In genomic region chr11:65500262-65501004, GRCh38 we compare ENCODE assay signal across 1 cellular context.
A peak's percentile ranks its signal among the peaks of the same experiment; 100 is the strongest.
TF ChIP-seq lines count a peak whose summit lies in the region.

No MANE protein-coding gene starts in this region.

TF ChIP-seq in K562, 482 proteins besides CTCF, POLR2A, EP300 and RAD21 (continued from another document):
- TF ChIP-seq ETS1 (conservative IDR thresholded peaks at IDR 0.05; ENCODE audit: control insufficient read depth, low read depth, low read length) (peak; percentile 77), PTBP1 (IDR thresholded peaks at IDR 0.05; ENCODE audit: low read depth, low read length) (no peak), ZNF717 (CRISPR knock-in tag; IDR thresholded peaks at IDR 0.05) (peak; percentile 3; the same call in 1 of the 2 replicates), ZNF134 (CRISPR knock-in tag; conservative IDR thresholded peaks at IDR 0.05) (no peak), PPARD (CRISPR knock-in tag; IDR thresholded peaks at IDR 0.05) (no peak), PRPF4 (IDR thresholded peaks at IDR 0.05; ENCODE audit: insufficient read depth, low read depth, low read length, poor library complexity, severe bottlenecking) (peak; percentile 84), CREM (IDR thresholded peaks at IDR 0.05; ENCODE audit: low read depth) (peak; percentile 14; the same call in 1 of the 2 replicates), ZNF586 (CRISPR knock-in tag; conservative IDR thresholded peaks at IDR 0.05) (peak; percentile 70; the same call in 1 of the 2 replicates), ZNF253 (CRISPR knock-in tag; conservative IDR thresholded peaks at IDR 0.05) (no peak; the same call in 1 of the 2 replicates), SMAD2 (IDR thresholded peaks at IDR 0.05; ENCODE audit: low read depth, low read length) (no peak), ZNF280A (IDR thresholded peaks at IDR 0.05; ENCODE audit: low read depth, partially characterized antibody) (no peak), CEBPB (tag; IDR thresholded peaks at IDR 0.05) (no peak), ZNF740 (CRISPR knock-in tag; IDR thresholded peaks at IDR 0.05) (no peak), ZNF740 (tag; IDR thresholded peaks at IDR 0.05) (no peak), CBX8 (IDR thresholded peaks at IDR 0.05; ENCODE audit: borderline replicate concordance, extremely low read depth, low read depth, low read length, poor library complexity, severe bottlenecking) (no peak), GTF2B (IDR thresholded peaks at IDR 0.05; ENCODE audit: extremely low read depth, insufficient read length) (no peak), HDAC1 (IDR thresholded peaks at IDR 0.05) (peak in 1 of 2 experiments; percentile 71; a peak in 2 of 4 replicates), SAFB (IDR thresholded peaks at IDR 0.05; ENCODE audit: borderline replicate concordance, low read depth, low read length) (no peak), ZNF274 (IDR thresholded peaks at IDR 0.05; ENCODE audit: borderline replicate concordance, low read depth, low read length) (no peak), ZNF561 (CRISPR knock-in tag; conservative IDR thresholded peaks at IDR 0.05) (no peak; the same call in 1 of the 2 replicates), GTF2F1 (IDR thresholded peaks at IDR 0.05; ENCODE audit: low read depth, low read length) (no peak; the same call in 1 of the 2 replicates), FUS (optimal IDR thresholded peaks at IDR 0.05; ENCODE audit: low read depth, low read length) (no peak), ZFX (CRISPR knock-in tag; IDR thresholded peaks at IDR 0.05) (no peak; the same call in 1 of the 2 replicates)
- TF ChIP-seq, protein P1, sequence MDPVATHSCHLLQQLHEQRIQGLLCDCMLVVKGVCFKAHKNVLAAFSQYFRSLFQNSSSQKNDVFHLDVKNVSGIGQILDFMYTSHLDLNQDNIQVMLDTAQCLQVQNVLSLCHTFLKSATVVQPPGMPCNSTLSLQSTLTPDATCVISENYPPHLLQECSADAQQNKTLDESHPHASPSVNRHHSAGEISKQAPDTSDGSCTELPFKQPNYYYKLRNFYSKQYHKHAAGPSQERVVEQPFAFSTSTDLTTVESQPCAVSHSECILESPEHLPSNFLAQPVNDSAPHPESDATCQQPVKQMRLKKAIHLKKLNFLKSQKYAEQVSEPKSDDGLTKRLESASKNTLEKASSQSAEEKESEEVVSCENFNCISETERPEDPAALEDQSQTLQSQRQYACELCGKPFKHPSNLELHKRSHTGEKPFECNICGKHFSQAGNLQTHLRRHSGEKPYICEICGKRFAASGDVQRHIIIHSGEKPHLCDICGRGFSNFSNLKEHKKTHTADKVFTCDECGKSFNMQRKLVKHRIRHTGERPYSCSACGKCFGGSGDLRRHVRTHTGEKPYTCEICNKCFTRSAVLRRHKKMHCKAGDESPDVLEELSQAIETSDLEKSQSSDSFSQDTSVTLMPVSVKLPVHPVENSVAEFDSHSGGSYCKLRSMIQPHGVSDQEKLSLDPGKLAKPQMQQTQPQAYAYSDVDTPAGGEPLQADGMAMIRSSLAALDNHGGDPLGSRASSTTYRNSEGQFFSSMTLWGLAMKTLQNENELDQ (CRISPR knock-in tag; IDR thresholded peaks at IDR 0.05; ENCODE audit: borderline replicate concordance), result no peak
- TF ChIP-seq, protein P2, sequence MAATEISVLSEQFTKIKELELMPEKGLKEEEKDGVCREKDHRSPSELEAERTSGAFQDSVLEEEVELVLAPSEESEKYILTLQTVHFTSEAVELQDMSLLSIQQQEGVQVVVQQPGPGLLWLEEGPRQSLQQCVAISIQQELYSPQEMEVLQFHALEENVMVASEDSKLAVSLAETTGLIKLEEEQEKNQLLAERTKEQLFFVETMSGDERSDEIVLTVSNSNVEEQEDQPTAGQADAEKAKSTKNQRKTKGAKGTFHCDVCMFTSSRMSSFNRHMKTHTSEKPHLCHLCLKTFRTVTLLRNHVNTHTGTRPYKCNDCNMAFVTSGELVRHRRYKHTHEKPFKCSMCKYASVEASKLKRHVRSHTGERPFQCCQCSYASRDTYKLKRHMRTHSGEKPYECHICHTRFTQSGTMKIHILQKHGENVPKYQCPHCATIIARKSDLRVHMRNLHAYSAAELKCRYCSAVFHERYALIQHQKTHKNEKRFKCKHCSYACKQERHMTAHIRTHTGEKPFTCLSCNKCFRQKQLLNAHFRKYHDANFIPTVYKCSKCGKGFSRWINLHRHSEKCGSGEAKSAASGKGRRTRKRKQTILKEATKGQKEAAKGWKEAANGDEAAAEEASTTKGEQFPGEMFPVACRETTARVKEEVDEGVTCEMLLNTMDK (IDR thresholded peaks at IDR 0.05; ENCODE audit: borderline replicate concordance, insufficient read depth, low read depth, low read length, poor library complexity, severe bottlenecking), result no peak
TF ChIP-seq in K562: peak in this region for 155.
